In the genomic region with DNA sequence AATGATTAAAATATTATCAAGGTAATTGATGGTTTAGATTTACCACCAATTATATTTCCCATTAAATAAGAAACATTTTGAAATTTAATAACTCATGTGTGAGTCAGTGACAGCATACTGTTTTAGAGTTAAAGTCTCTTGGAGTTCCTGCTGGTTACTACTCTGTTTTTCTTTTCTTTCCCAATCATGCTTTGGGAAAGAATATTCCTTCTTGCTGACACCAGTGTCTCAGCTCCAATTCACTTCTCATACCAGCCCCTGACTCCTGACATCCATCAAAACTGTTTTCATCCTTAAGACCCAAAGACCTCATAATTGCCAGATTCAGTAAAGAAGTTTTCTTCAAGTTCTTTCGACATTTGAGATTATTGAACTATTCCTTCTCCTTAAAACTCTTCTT, we compare ENCODE assay signal across 21 cellular contexts.
"Had no signal": no experiment of that assay in that cellular context is flagged by ENCODE, and none has a peak within 500 bp of the region (broad histone marks: within the 10 kb centered on the region; RNA-seq: fewer than 3 reads in every experiment).

No MANE protein-coding gene starts in this region.

- H3K27ac ChIP-seq: adrenal gland, body of pancreas, epithelial cell of prostate, hepatocyte, ovary, right lobe of liver, suprapubic skin had no signal

- H3K4me2 ChIP-seq: hepatocyte had no signal

- H3K9me3 ChIP-seq: adrenal gland, body of pancreas, ovary, right lobe of liver, suprapubic skin had no signal

- ATAC-seq: activated CD8-positive, alpha-beta memory T cell treated with anti-CD3 and anti-CD28 coated beads, Interleukin-2, amount 10 ng/mL, durations not matched to agents 7 days and 5 days; body of pancreas; effector memory CD8-positive, alpha-beta T cell; left lobe of liver; right lobe of liver; stimulated activated naive CD8-positive, alpha-beta T cell treated with anti-CD3 and anti-CD28 coated beads, Interleukin-15, Interleukin-2, amounts not matched to agents 100 U/mL and 50 U/mL, for 24 hours had no signal

- H3K27me3 ChIP-seq: adrenal gland, body of pancreas, hepatocyte, ovary, right lobe of liver, suprapubic skin had no signal

- H3K4me3 ChIP-seq: adrenal gland, body of pancreas, hepatocyte, ovary, right lobe of liver, suprapubic skin had no signal

- H3K4me3 Mint-ChIP-seq: activated CD4-positive, alpha-beta memory T cell treated with anti-CD3 and anti-CD28 coated beads for 36 hours; activated CD8-positive, alpha-beta memory T cell treated with anti-CD3 and anti-CD28 coated beads, Interleukin-2, amount 10 ng/mL, durations not matched to agents 7 days and 5 days; activated T-cell treated with anti-CD3 and anti-CD28 coated beads, Interleukin-2, amount 50 U/mL, for 24 hours; effector memory CD8-positive, alpha-beta T cell; neural crest cell had no signal

- H3K36me3 Mint-ChIP-seq: activated CD4-positive, alpha-beta memory T cell treated with anti-CD3 and anti-CD28 coated beads for 36 hours; activated CD8-positive, alpha-beta memory T cell treated with anti-CD3 and anti-CD28 coated beads, Interleukin-2, amount 10 ng/mL, durations not matched to agents 7 days and 5 days had no signal

- H3K4me1 ChIP-seq: adrenal gland, body of pancreas, suprapubic skin had no signal

- H3K27me3 Mint-ChIP-seq: activated CD4-positive, alpha-beta memory T cell treated with anti-CD3 and anti-CD28 coated beads for 36 hours; activated CD8-positive, alpha-beta memory T cell treated with anti-CD3 and anti-CD28 coated beads, Interleukin-2, amount 10 ng/mL, durations not matched to agents 7 days and 5 days; activated T-cell treated with anti-CD3 and anti-CD28 coated beads, Interleukin-2, amount 50 U/mL, for 24 hours; effector memory CD8-positive, alpha-beta T cell had no signal

- H3K27ac Mint-ChIP-seq: activated CD4-positive, alpha-beta memory T cell treated with anti-CD3 and anti-CD28 coated beads for 36 hours; activated CD8-positive, alpha-beta memory T cell treated with anti-CD3 and anti-CD28 coated beads, Interleukin-2, amount 10 ng/mL, durations not matched to agents 7 days and 5 days; activated T-cell treated with anti-CD3 and anti-CD28 coated beads, Interleukin-2, amount 50 U/mL, for 24 hours; effector memory CD8-positive, alpha-beta T cell had no signal

- DNase-seq: activated CD4-positive, alpha-beta memory T cell treated with anti-CD3 and anti-CD28 coated beads for 36 hours; activated CD4-positive, alpha-beta T cell treated with anti-CD3 and anti-CD28 coated beads for 1 hour; activated CD8-positive, alpha-beta memory T cell treated with anti-CD3 and anti-CD28 coated beads, Interleukin-2, amount 10 ng/mL, durations not matched to agents 7 days and 5 days; activated effector memory CD4-positive, alpha-beta T cell treated with Interleukin-2 at 50 U/mL for 16 hours; activated naive CD4-positive, alpha-beta T cell treated with anti-CD3 and anti-CD28 coated beads, Interleukin-2, amount 50 U/mL, for 16 hours; activated T-cell treated with anti-CD3 and anti-CD28 coated beads, Interleukin-2, amount 50 U/mL, for 24 hours; adrenal gland; body of pancreas; dermis blood vessel endothelial cell; effector memory CD8-positive, alpha-beta T cell; midbrain; ovary; right lobe of liver; stimulated activated naive CD8-positive, alpha-beta T cell treated with anti-CD3 and anti-CD28 coated beads, Interleukin-15, Interleukin-2, amounts not matched to agents 100 U/mL and 50 U/mL, for 24 hours; T-helper 1 cell; T1000 had no signal

- H3K9me3 Mint-ChIP-seq: activated CD4-positive, alpha-beta memory T cell treated with anti-CD3 and anti-CD28 coated beads for 36 hours; activated T-cell treated with anti-CD3 and anti-CD28 coated beads, Interleukin-2, amount 50 U/mL, for 24 hours; effector memory CD8-positive, alpha-beta T cell; neural crest cell had no signal

- H3K36me3 ChIP-seq: adrenal gland, ovary, right lobe of liver, suprapubic skin had no signal

- H3K4me1 Mint-ChIP-seq: activated CD8-positive, alpha-beta memory T cell treated with anti-CD3 and anti-CD28 coated beads, Interleukin-2, amount 10 ng/mL, durations not matched to agents 7 days and 5 days had no signal

- H2AFZ ChIP-seq: hepatocyte had no signal
